ENCODE assay signal across 1 cellular context in genomic region chr1:197994907-197995407, GRCh38.
TF ChIP-seq lines count a peak whose summit lies in the region.

No MANE protein-coding gene starts in this region.

TF ChIP-seq in HepG2, 621 proteins besides CTCF, POLR2A, EP300 and RAD21 (continued from another document):
- TF ChIP-seq HNF1A (IDR thresholded peaks at IDR 0.05; ENCODE audit: low read depth) (peak; percentile 82), HNF1A (CRISPR knock-in tag; IDR thresholded peaks at IDR 0.05; ENCODE audit: borderline replicate concordance) (peak; percentile 90), TEAD3 (CRISPR knock-in tag; optimal IDR thresholded peaks at IDR 0.05; ENCODE audit: borderline replicate concordance) (no peak), TCF7 (IDR thresholded peaks at IDR 0.05; ENCODE audit: low read depth) (peak; percentile 48), ARID5B (CRISPR knock-in tag; IDR thresholded peaks at IDR 0.05) (peak; percentile 58), SKI (IDR thresholded peaks at IDR 0.05; ENCODE audit: partially characterized antibody) (no peak), SOX5 (CRISPR knock-in tag; IDR thresholded peaks at IDR 0.05; ENCODE audit: borderline replicate concordance) (peak; percentile 23; the same call in 1 of the 2 replicates), SIX4 (CRISPR knock-in tag; IDR thresholded peaks at IDR 0.05) (peak; percentile 74; the same call in 1 of the 2 replicates), LCORL (IDR thresholded peaks at IDR 0.05) (no peak), LCORL (CRISPR knock-in tag; IDR thresholded peaks at IDR 0.05) (peak; percentile 57; the same call in 1 of the 2 replicates), POLR2AphosphoS2 (IDR thresholded peaks at IDR 0.05; ENCODE audit: low read depth, low read length) (no peak), ATF4 (CRISPR knock-in tag; IDR thresholded peaks at IDR 0.05) (peak in 1 of 2 experiments; percentile 95; a peak in 2 of 4 replicates), ZFY (CRISPR knock-in tag; IDR thresholded peaks at IDR 0.05) (no peak), FOSL2 (CRISPR knock-in tag; IDR thresholded peaks at IDR 0.05) (peak; percentile 35; the same call in 1 of the 2 replicates), BCL6 (CRISPR knock-in tag; IDR thresholded peaks at IDR 0.05) (no peak), ZMYM4 (CRISPR knock-in tag; IDR thresholded peaks at IDR 0.05) (peak; percentile 24; the same call in 1 of the 2 replicates), HNF4G (IDR thresholded peaks at IDR 0.05; ENCODE audit: borderline replicate concordance, low read depth, low read length) (peak; percentile 9; the same call in 1 of the 2 replicates), HNF4G (CRISPR knock-in tag; IDR thresholded peaks at IDR 0.05; ENCODE audit: borderline replicate concordance, low read depth) (no peak), ISL2 (CRISPR knock-in tag; IDR thresholded peaks at IDR 0.05) (peak; percentile 19; the same call in 1 of the 2 replicates), SOX13 (IDR thresholded peaks at IDR 0.05) (no peak), SOX13 (CRISPR knock-in tag; conservative IDR thresholded peaks at IDR 0.05 in 1 of 2, IDR thresholded peaks at IDR 0.05 in 1 of 2) (peak in 1 of 2 experiments; percentile 68; a peak in 2 of 4 replicates), GATAD2A (CRISPR knock-in tag; IDR thresholded peaks at IDR 0.05) (peak; percentile 65), ZNF30 (CRISPR knock-in tag; IDR thresholded peaks at IDR 0.05) (no peak), PPARG (CRISPR knock-in tag; conservative IDR thresholded peaks at IDR 0.05) (no peak), SETDB1 (CRISPR knock-in tag; IDR thresholded peaks at IDR 0.05; ENCODE audit: borderline replicate concordance) (no peak), FOXA3 (CRISPR knock-in tag; IDR thresholded peaks at IDR 0.05) (peak; percentile 43; the same call in 1 of the 2 replicates), ISX (CRISPR knock-in tag; conservative IDR thresholded peaks at IDR 0.05) (no peak), GFI1 (CRISPR knock-in tag; IDR thresholded peaks at IDR 0.05; ENCODE audit: borderline replicate concordance) (peak; percentile 77; the same call in 1 of the 2 replicates), PAXIP1 (CRISPR knock-in tag; conservative IDR thresholded peaks at IDR 0.05) (peak; percentile 51; the same call in 1 of the 2 replicates), FOXA1 (IDR thresholded peaks at IDR 0.05) (no peak), FOXA1 (CRISPR knock-in tag; IDR thresholded peaks at IDR 0.05) (peak; percentile 66), FOXP4 (CRISPR knock-in tag; IDR thresholded peaks at IDR 0.05) (peak; percentile 51; the same call in 1 of the 2 replicates), TRIM22 (IDR thresholded peaks at IDR 0.05) (no peak), ZNF414 (CRISPR knock-in tag; IDR thresholded peaks at IDR 0.05) (no peak), PATZ1 (CRISPR knock-in tag; IDR thresholded peaks at IDR 0.05) (no peak), CEBPG (CRISPR knock-in tag; IDR thresholded peaks at IDR 0.05) (peak; percentile 84), HMG20A (CRISPR knock-in tag; IDR thresholded peaks at IDR 0.05; ENCODE audit: borderline replicate concordance) (peak; percentile 11; the same call in 1 of the 2 replicates), ZNF275 (CRISPR knock-in tag; IDR thresholded peaks at IDR 0.05; ENCODE audit: borderline replicate concordance) (no peak), SOX6 (IDR thresholded peaks at IDR 0.05) (no peak), SOX6 (CRISPR knock-in tag; IDR thresholded peaks at IDR 0.05) (peak; percentile 86)
